8 cellular contexts compared by ENCODE assay signal in genomic region chr1:162627662-162628296, GRCh38. TPM values are rescaled to one million over a fixed set of nuclear protein-coding genes. Genes with fewer than 3 reads are reported as not detected.
DNase-seq lines count a peak whose midpoint lies in the region; ATAC-seq and TF ChIP-seq lines count a peak whose summit lies in the region.

No MANE protein-coding gene starts in this region.

- H3K9me3 ChIP-seq in SK-N-SH = no peaks in the 10 kb centered on the region
- no peaks in the 10 kb centered on the region for H3K9me3 ChIP-seq in smooth muscle cell (replicated peaks; ENCODE audit: low read depth)

- H3F3A ChIP-seq in SK-N-SH (replicated peaks; ENCODE audit: insufficient read depth) (peaks cover 40% of the 10 kb centered on the region), smooth muscle cell (ENCODE audit: low read depth) (peaks cover 21% of the 10 kb centered on the region)

- CTCF ChIA-PET in SK-N-SH (lab: Yijun Ruan, JAX) = interaction anchor here (0.7 to 3.8 kb wide), 4 partner anchors 10 to 96 kb away, joined by 3 to 15 read pairs (median 6); no protein-coding TSS in a partner anchor

- peaks cover 5% of the 10 kb centered on the region for H3K79me2 ChIP-seq in SK-N-SH (ENCODE audit: insufficient read depth)
- H3K79me2 ChIP-seq in smooth muscle cell (ENCODE audit: low read depth) = no peaks in the 10 kb centered on the region

- TF ChIP-seq RAD21 in SK-N-SH (IDR thresholded peaks at IDR 0.05; ENCODE audit: low read length) = peak; percentile 58

- peak; percentile 71 for TF ChIP-seq CTCF in SK-N-SH (IDR thresholded peaks at IDR 0.05)
- peak; percentile 40 for TF ChIP-seq CTCF in smooth muscle cell (IDR thresholded peaks at IDR 0.05; ENCODE audit: borderline replicate concordance, insufficient read depth, poor library complexity, severe bottlenecking)

- no peaks in the 10 kb centered on the region for H4K20me1 ChIP-seq in SK-N-SH (ENCODE audit: insufficient read depth)
- H4K20me1 ChIP-seq in smooth muscle cell (ENCODE audit: low read depth) = no peaks in the 10 kb centered on the region

- H3K4me2 ChIP-seq in SK-N-SH = no peak overlapping the region
- H3K4me2 ChIP-seq in smooth muscle cell = no peak overlapping the region

- H3K4me3 ChIP-seq in SK-N-SH (ENCODE audit: low read depth in 2 of 2, low read length in 1 of 2) = no peak overlapping the region
- no peak overlapping the region for H3K4me3 ChIP-seq in smooth muscle cell

- no peaks in the 10 kb centered on the region for H3K27me3 ChIP-seq in SK-N-SH (ENCODE audit: insufficient read depth)
- peaks cover 9% of the 10 kb centered on the region for H3K27me3 ChIP-seq in smooth muscle cell (ENCODE audit: low read depth)

- H3K36me3 ChIP-seq in SK-N-SH (replicated peaks in 1 of 2; ENCODE audit: control insufficient read depth in 1 of 2, insufficient read depth in 2 of 2, low read length in 1 of 2) (no peaks in the 10 kb centered on the region), smooth muscle cell (ENCODE audit: low read depth) (no peaks in the 10 kb centered on the region)

- H3K4me1 ChIP-seq in SK-N-SH (ENCODE audit: control insufficient read depth in 1 of 2, insufficient read depth in 2 of 2, low read depth in 1 of 2, low read length in 1 of 2) (peaks cover 39 to 44% of the 10 kb centered on the region in 2 experiments), smooth muscle cell (ENCODE audit: low read depth) (peaks cover 24% of the 10 kb centered on the region)

- no peak for DNase-seq in SK-N-SH
- DNase-seq in NCI-H460 (ENCODE audit: extremely low read depth, low read depth) = peak; percentile 29
- DNase-seq in dermis blood vessel endothelial cell = peak; percentile 62
- DNase-seq in smooth muscle cell (lab: John Stamatoyannopoulos, UW; ENCODE audit: unreplicated experiment) = no peak
- no peak for DNase-seq in OCI-M2 (lab: John Stamatoyannopoulos, UW; ENCODE audit: unreplicated experiment)

- 54% methylated on average over 3 of the region's 3 CpGs for WGBS in SK-N-SH (ENCODE audit: low lambda C conversion rate)
- 65% methylated on average over 3 of the region's 3 CpGs for WGBS in smooth muscle cell (ENCODE audit: low lambda C conversion rate)

- H3K9me2 ChIP-seq in SK-N-SH = no peaks in the 10 kb centered on the region

- no peak for TF ChIP-seq EP300 in SK-N-SH (IDR thresholded peaks at IDR 0.05; ENCODE audit: borderline replicate concordance in 1 of 2, low read depth in 1 of 2, low read length in 1 of 2)

- H2AFZ ChIP-seq in SK-N-SH (ENCODE audit: low read depth) (peak overlapping the region; percentile 66; the same call in 1 of the 2 replicates), smooth muscle cell (ENCODE audit: low read depth) (no peak overlapping the region)

- H3K9ac ChIP-seq in SK-N-SH (no peak overlapping the region), smooth muscle cell (ENCODE audit: low read depth) (no peak overlapping the region)

- H3K27ac ChIP-seq in SK-N-SH (ENCODE audit: low read depth in 2 of 2, low read length in 1 of 2) = peak overlapping the region in 1 of 2 experiments; percentile 18; a peak in 1 of 4 replicates
- H3K27ac ChIP-seq in smooth muscle cell (ENCODE audit: low read depth) = no peak overlapping the region

- no peak for ATAC-seq in SK-N-SH treated with all-trans-retinoic acid at 6 μM for 48 hours
- no peak for ATAC-seq in GM21447 (IDR thresholded peaks at IDR 0.05; ENCODE audit: unreplicated experiment)
- ATAC-seq in GM21390 (IDR thresholded peaks at IDR 0.05; ENCODE audit: unreplicated experiment) = no peak

- POLR2A ChIA-PET in SK-N-SH (lab: Yijun Ruan, JAX) = no interaction called here

TF ChIP-seq in SK-N-SH, 30 proteins besides CTCF, POLR2A, EP300 and RAD21 (continues in another document):
- no peak for TF ChIP-seq FOSL2 (IDR thresholded peaks at IDR 0.05; ENCODE audit: borderline replicate concordance, low read depth)
- no peak for TF ChIP-seq NFIC (IDR thresholded peaks at IDR 0.05; ENCODE audit: borderline replicate concordance)
- TF ChIP-seq JUND (IDR thresholded peaks at IDR 0.05) = no peak
- no peak for TF ChIP-seq MAX (IDR thresholded peaks at IDR 0.05; ENCODE audit: low read depth)
- TF ChIP-seq GATA2 (CRISPR knock-in tag; IDR thresholded peaks at IDR 0.05) = no peak
- TF ChIP-seq SIN3A (IDR thresholded peaks at IDR 0.05; ENCODE audit: borderline replicate concordance, low read depth, low read length) = no peak
- TF ChIP-seq TEAD4 (IDR thresholded peaks at IDR 0.05; ENCODE audit: borderline replicate concordance, insufficient read depth) = no peak
- TF ChIP-seq, protein P1, sequence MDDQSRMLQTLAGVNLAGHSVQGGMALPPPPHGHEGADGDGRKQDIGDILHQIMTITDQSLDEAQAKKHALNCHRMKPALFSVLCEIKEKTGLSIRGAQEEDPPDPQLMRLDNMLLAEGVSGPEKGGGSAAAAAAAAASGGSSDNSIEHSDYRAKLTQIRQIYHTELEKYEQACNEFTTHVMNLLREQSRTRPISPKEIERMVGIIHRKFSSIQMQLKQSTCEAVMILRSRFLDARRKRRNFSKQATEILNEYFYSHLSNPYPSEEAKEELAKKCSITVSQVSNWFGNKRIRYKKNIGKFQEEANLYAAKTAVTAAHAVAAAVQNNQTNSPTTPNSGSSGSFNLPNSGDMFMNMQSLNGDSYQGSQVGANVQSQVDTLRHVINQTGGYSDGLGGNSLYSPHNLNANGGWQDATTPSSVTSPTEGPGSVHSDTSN (IDR thresholded peaks at IDR 0.05) = no peak
- no peak for TF ChIP-seq EZH2phosphoT487 (IDR thresholded peaks at IDR 0.05; ENCODE audit: borderline replicate concordance, low read depth)

TF ChIP-seq in SK-N-SH treated with all-trans-retinoic acid at 6 μM for 48 hours, 23 proteins besides CTCF, POLR2A, EP300 and RAD21 (continues in another document):
- TF ChIP-seq ZFP30 (CRISPR knock-in tag; IDR thresholded peaks at IDR 0.05) (no peak), ZNF565 (CRISPR knock-in tag; conservative IDR thresholded peaks at IDR 0.05; ENCODE audit: low read depth) (no peak), CSDC2 (CRISPR knock-in tag; IDR thresholded peaks at IDR 0.05) (no peak), POU6F1 (CRISPR knock-in tag; IDR thresholded peaks at IDR 0.05; ENCODE audit: borderline replicate concordance, low read depth) (no peak), RARB (CRISPR knock-in tag; IDR thresholded peaks at IDR 0.05) (no peak), TCF4 (CRISPR knock-in tag; IDR thresholded peaks at IDR 0.05; ENCODE audit: borderline replicate concordance) (no peak), BACH2 (CRISPR knock-in tag; IDR thresholded peaks at IDR 0.05; ENCODE audit: borderline replicate concordance) (no peak), ISL1 (CRISPR knock-in tag; IDR thresholded peaks at IDR 0.05) (no peak), TOX (CRISPR knock-in tag; IDR thresholded peaks at IDR 0.05; ENCODE audit: borderline replicate concordance) (no peak), GLIS3 (CRISPR knock-in tag; IDR thresholded peaks at IDR 0.05) (no peak), ZC3H10 (CRISPR knock-in tag; IDR thresholded peaks at IDR 0.05) (no peak)
- TF ChIP-seq, protein P2, sequence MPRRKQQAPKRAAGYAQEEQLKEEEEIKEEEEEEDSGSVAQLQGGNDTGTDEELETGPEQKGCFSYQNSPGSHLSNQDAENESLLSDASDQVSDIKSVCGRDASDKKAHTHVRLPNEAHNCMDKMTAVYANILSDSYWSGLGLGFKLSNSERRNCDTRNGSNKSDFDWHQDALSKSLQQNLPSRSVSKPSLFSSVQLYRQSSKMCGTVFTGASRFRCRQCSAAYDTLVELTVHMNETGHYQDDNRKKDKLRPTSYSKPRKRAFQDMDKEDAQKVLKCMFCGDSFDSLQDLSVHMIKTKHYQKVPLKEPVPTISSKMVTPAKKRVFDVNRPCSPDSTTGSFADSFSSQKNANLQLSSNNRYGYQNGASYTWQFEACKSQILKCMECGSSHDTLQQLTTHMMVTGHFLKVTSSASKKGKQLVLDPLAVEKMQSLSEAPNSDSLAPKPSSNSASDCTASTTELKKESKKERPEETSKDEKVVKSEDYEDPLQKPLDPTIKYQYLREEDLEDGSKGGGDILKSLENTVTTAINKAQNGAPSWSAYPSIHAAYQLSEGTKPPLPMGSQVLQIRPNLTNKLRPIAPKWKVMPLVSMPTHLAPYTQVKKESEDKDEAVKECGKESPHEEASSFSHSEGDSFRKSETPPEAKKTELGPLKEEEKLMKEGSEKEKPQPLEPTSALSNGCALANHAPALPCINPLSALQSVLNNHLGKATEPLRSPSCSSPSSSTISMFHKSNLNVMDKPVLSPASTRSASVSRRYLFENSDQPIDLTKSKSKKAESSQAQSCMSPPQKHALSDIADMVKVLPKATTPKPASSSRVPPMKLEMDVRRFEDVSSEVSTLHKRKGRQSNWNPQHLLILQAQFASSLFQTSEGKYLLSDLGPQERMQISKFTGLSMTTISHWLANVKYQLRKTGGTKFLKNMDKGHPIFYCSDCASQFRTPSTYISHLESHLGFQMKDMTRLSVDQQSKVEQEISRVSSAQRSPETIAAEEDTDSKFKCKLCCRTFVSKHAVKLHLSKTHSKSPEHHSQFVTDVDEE (CRISPR knock-in tag; IDR thresholded peaks at IDR 0.05) = no peak

RNA-seq across cellular contexts. Expression of gene DDR2, which starts 4.5 kb away (rescaled TPM):
- polyA plus RNA-seq in SK-N-SH (2012; rRNA removed) (34.0 and 55.4 TPM in 2 replicates), smooth muscle cell (8.1 and 13.3 TPM in 2 replicates)
- polyA plus RNA-seq in SK-N-SH (2012; cell fraction: cytosol; rRNA removed) = 33.4 and 38.8 TPM in 2 replicates
- 36.1 and 68.2 TPM in 2 replicates for polyA plus RNA-seq in SK-N-SH (2012; cell fraction: nucleus; rRNA removed)
- total RNA-seq in NCI-H460 (2014; rRNA removed; shearing (Covaris generic)) = 0.61 and 0.77 TPM in 2 replicates
- polyA plus RNA-seq in NCI-H460 (2014; cell fraction: nucleus; rRNA removed) = 0.83 and 1.2 TPM in 2 replicates
- total RNA-seq in dermis blood vessel endothelial cell (6.5 and 11.1 TPM in 2 replicates), smooth muscle cell (24.5 and 26.5 TPM in 2 replicates)

Comparison
In these comparisons a context has a peak if more than half of its experiments do, and no peak if none do; other contexts are left out.
1. DNase-seq: peak in NCI-H460 (single experiment) and dermis blood vessel endothelial cell (single experiment); none in SK-N-SH (single experiment), smooth muscle cell (single experiment) and OCI-M2 (single experiment).